Comparison of ENCODE assay signal across 10 cellular contexts in the genomic region with DNA sequence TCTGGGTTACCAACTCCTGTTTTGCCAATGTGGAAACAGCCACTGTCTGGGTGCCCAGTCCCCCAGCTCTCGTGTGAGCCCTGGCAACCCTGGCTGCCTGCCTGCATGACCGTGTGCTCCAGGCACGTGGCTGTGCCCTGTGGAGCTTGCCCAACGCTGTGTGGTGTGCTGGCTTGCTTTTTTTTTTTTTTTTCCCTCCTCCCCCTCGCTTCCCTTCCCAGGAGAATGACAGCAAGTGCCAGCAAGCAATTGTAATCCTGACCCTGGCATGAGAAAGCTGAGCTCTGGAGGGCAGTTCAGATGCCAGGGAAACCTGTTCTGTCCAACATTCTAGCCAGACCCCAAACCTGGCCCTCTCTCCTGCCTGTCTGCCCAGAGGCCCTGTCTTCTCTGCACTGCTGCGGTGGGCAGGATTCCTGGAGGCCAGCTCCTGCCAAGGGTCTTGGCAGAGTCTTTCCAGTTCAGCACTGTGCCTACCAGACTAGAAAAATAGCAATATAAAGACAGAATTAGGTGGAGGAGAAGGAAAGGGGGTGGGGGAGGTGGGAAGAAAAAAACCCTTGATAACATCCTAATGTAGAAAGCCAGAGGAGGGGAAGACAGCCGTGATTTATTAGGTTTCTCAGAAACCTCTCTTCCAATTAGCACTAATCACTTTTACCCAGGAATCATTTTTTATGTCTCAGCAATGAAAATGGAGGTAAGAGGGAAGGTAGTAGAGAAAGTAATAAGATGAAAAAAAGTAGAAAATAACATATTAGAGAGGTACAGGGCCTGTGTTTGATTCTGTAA. TPM values are rescaled to one million over a fixed set of nuclear protein-coding genes. Genes with fewer than 3 reads are reported as not detected.
A peak's percentile ranks its signal among the peaks of the same experiment; 100 is the strongest.
DNase-seq lines count a peak whose midpoint lies in the region; TF ChIP-seq lines count a peak whose summit lies in the region.
"Had no signal": no experiment of that assay in that cellular context is flagged by ENCODE, and none has a peak within 500 bp of the region (broad histone marks: within the 10 kb centered on the region; RNA-seq: fewer than 3 reads in every experiment).

No MANE protein-coding gene starts in this region.

- H3K27me3 ChIP-seq in esophagus squamous epithelium = no peaks in the 10 kb centered on the region
- H3K27me3 ChIP-seq in muscle layer of colon (ENCODE audit: control insufficient read depth in 1 of 2, insufficient read depth in 2 of 2, low read length in 2 of 2) = no peaks in the 10 kb centered on the region
- no peaks in the 10 kb centered on the region for H3K27me3 ChIP-seq in vagina

- H3K36me3 ChIP-seq in esophagus squamous epithelium (peaks cover 0 to 31% (median 0%) of the 10 kb centered on the region in 3 donors), muscle layer of colon (ENCODE audit: insufficient read depth, low read length) (peaks cover 15% of the 10 kb centered on the region), vagina (no peaks in the 10 kb centered on the region)

- H3K4me1 ChIP-seq in esophagus squamous epithelium (peaks cover 14 to 99% (median 67%) of the 10 kb centered on the region in 3 donors), muscle layer of colon (ENCODE audit: insufficient read depth, low read length) (peaks cover 89% of the 10 kb centered on the region), vagina (peaks cover 53% of the 10 kb centered on the region)

- DNase-seq in NCI-H2171 treated with DMSO at 0.1 percent for 48 hours (lab: John Stamatoyannopoulos, UW) (peak; percentile 36), NCI-H2171 (lab: John Stamatoyannopoulos, UW) (no peak), esophagus squamous epithelium (lab: John Stamatoyannopoulos, UW) (no peak), vagina (ENCODE audit: extremely low spot score in 2 of 2) (no peak), COLO668 (lab: John Stamatoyannopoulos, UW; ENCODE audit: unreplicated experiment) (no peak), NCI-H345 treated with DMSO at 0.1 percent for 48 hours (lab: John Stamatoyannopoulos, UW; ENCODE audit: unreplicated experiment) (no peak)
- DNase-seq in activated naive CD4-positive, alpha-beta T cell treated with anti-CD3 and anti-CD28 coated beads, Interleukin-2, amount 50 U/mL, for 16 hours = no peak
- DNase-seq: 8988T, NCI-H1105 had no signal

- no peak for TF ChIP-seq POLR2A in esophagus squamous epithelium (IDR thresholded peaks at IDR 0.05)
- no peak for TF ChIP-seq POLR2A in vagina (IDR thresholded peaks at IDR 0.05)

- TF ChIP-seq CTCF in esophagus squamous epithelium (IDR thresholded peaks at IDR 0.05) (no peak), vagina (IDR thresholded peaks at IDR 0.05) (no peak)

- intact Hi-C loops in esophagus squamous epithelium (cut with DNase I) (no loop called here), vagina (cut with DNase I) (no loop called here)

- 8 to 24% methylated on average over 4 to 7 of the region's 7 CpGs for WGBS in esophagus squamous epithelium, 2 donors

- peak overlapping the region in 2 of 4 donors; percentile 5 to 26 for H3K4me3 ChIP-seq in esophagus squamous epithelium
- H3K4me3 ChIP-seq in muscle layer of colon (ENCODE audit: low read depth in 1 of 2, low read length in 2 of 2) = peak overlapping the region in 1 of 2 donors; percentile 20
- no peak overlapping the region for H3K4me3 ChIP-seq in vagina

- H3K27ac ChIP-seq in esophagus squamous epithelium (peak overlapping the region; percentile 75 to 87 (median 85)), muscle layer of colon (ENCODE audit: low read depth, low read length) (peak overlapping the region; percentile 64), vagina (peak overlapping the region; percentile 54)

- H3K9ac ChIP-seq in muscle layer of colon (ENCODE audit: low read length) = peak overlapping the region; percentile 12

- H3K9me3 ChIP-seq in esophagus squamous epithelium = no peaks in the 10 kb centered on the region
- H3K9me3 ChIP-seq in muscle layer of colon (ENCODE audit: low read length) = no peaks in the 10 kb centered on the region
- no peaks in the 10 kb centered on the region for H3K9me3 ChIP-seq in vagina

RNA-seq across cellular contexts. Expression of gene HLF, which starts 9.0 kb away (rescaled TPM):
- total RNA-seq in esophagus squamous epithelium (10 to 100 TPM in 3 of 4 donors, 1 to 10 TPM in 1; 7.7 to 55.1 (median 22.8) TPM), vagina (14.7 TPM)
